In the genomic region with DNA sequence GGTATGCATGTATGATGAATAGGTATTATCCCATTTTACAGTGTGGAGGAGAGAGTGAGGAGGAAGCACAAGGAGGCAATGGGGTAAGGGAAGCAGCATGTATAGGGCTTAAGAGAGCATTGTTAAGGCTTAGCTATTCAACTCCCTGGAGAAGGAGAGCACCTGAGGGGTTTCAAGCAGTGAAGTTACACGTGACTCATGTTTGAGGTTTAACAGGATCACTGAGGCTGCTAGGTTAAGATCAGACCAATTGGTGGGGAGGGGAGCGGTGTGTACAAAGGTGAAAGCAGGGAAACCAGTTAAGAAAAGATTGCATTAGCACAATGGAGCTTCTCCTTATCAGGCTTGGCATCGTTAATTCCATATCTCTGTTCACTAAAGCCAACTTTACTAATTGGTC, we compare ENCODE assay signal across 1 cellular context.
TF ChIP-seq lines count a peak whose summit lies in the region.

No MANE protein-coding gene starts in this region.

TF ChIP-seq in WTC11, 78 proteins besides CTCF, POLR2A, EP300 and RAD21 (continued from another document):
- TF ChIP-seq, protein P1, sequence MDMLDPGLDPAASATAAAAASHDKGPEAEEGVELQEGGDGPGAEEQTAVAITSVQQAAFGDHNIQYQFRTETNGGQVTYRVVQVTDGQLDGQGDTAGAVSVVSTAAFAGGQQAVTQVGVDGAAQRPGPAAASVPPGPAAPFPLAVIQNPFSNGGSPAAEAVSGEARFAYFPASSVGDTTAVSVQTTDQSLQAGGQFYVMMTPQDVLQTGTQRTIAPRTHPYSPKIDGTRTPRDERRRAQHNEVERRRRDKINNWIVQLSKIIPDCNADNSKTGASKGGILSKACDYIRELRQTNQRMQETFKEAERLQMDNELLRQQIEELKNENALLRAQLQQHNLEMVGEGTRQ (CRISPR knock-in tag; IDR thresholded peaks at IDR 0.05): peak; percentile 52
TF ChIP-seq in WTC11: peak in this region for 1.
